Comparison of ENCODE assay signal across 7 cellular contexts in genomic region chr12:105331805-105332251, GRCh38. TPM values are rescaled to one million over a fixed set of nuclear protein-coding genes. Genes with fewer than 3 reads are reported as not detected.
DNase-seq lines count a peak whose midpoint lies in the region; ATAC-seq and TF ChIP-seq lines count a peak whose summit lies in the region.

No MANE protein-coding gene starts in this region.

- H4K20me1 ChIP-seq in GM23248 (ENCODE audit: insufficient read depth) = 0 out of 2 replicates have a peak, but pooled peaks cover 4% of the 10 kb centered on the region

- peaks cover 59% of the 10 kb centered on the region for H3K79me2 ChIP-seq in GM23248 (ENCODE audit: insufficient read depth)

- H3K9me3 ChIP-seq in GM23248 (ENCODE audit: low read depth) = no peaks in the 10 kb centered on the region
- H3K9me3 ChIP-seq in SJSA1 (replicated peaks) = no peaks in the 10 kb centered on the region
- H3K9me3 ChIP-seq in gastrocnemius medialis = no peaks in the 10 kb centered on the region

- TF ChIP-seq CTCF in endothelial cell (IDR thresholded peaks at IDR 0.05; ENCODE audit: unreplicated experiment) (no peak), gastrocnemius medialis (IDR thresholded peaks at IDR 0.05 in 4 of 5, conservative IDR thresholded peaks at IDR 0.05 in 1 of 5) (no peak)

- H3K27me3 Mint-ChIP-seq in endothelial cell (ENCODE audit: unreplicated experiment) = peaks cover 4% of the 10 kb centered on the region

- peak overlapping the region; percentile 95 for H3K4me2 ChIP-seq in GM23248 (ENCODE audit: unreplicated experiment)

- 29 to 38% methylated on average over 8 of the region's 8 CpGs for WGBS in GM23248 (ENCODE audit: low coverage in 1 of 2, low lambda C conversion rate in 2 of 2, missing lambda C conversion rate in 2 of 2), 2 experiments

- no peaks in the 10 kb centered on the region for H3K9me2 ChIP-seq in GM23248 (ENCODE audit: insufficient read depth)

- intact Hi-C loops in gastrocnemius medialis (cut with DNase I; ENCODE audit: low total_unique reads) = loop anchor here (5.0 kb wide), 1 partner anchor 95 kb away; the partner anchor contains the start of gene APPL2

- ATAC-seq in gastrocnemius medialis (peak in 1 of 2 donors; percentile 13), HG03442 (IDR thresholded peaks at IDR 0.05; ENCODE audit: unreplicated experiment) (no peak), HG03460 (IDR thresholded peaks at IDR 0.05; ENCODE audit: unreplicated experiment) (no peak)

- H3K36me3 Mint-ChIP-seq in endothelial cell (ENCODE audit: low read depth, unreplicated experiment) = peaks cover 4% of the 10 kb centered on the region

- peak overlapping the region; percentile 85 for H3K9ac ChIP-seq in GM23248

- H3K4me1 Mint-ChIP-seq in endothelial cell (ENCODE audit: unreplicated experiment) = peaks cover 37% of the 10 kb centered on the region

- H3K9me3 Mint-ChIP-seq in endothelial cell (ENCODE audit: unreplicated experiment) = no peaks in the 10 kb centered on the region

- DNase-seq in GM23248 = peak; percentile 45
- peak in 1 of 2 experiments; percentile 32 for DNase-seq in SJSA1 (ENCODE audit: low read depth in 1 of 2, low spot score in 2 of 2)
- no peak for DNase-seq in endothelial cell (ENCODE audit: low spot score)
- no peak for DNase-seq in gastrocnemius medialis
- no peak for DNase-seq in NCI-H2171 treated with DMSO at 0.1 percent for 48 hours (lab: John Stamatoyannopoulos, UW)

- no peak for TF ChIP-seq POLR2A in gastrocnemius medialis (IDR thresholded peaks at IDR 0.05)

- no peaks in the 10 kb centered on the region for H3K27me3 ChIP-seq in GM23248 (replicated peaks; ENCODE audit: insufficient read depth)
- no peaks in the 10 kb centered on the region for H3K27me3 ChIP-seq in SJSA1 (replicated peaks)
- H3K27me3 ChIP-seq in gastrocnemius medialis = no peaks in the 10 kb centered on the region

- peak overlapping the region; percentile 89 for H3K4me3 Mint-ChIP-seq in endothelial cell (ENCODE audit: unreplicated experiment)

- H3K4me3 ChIP-seq in GM23248 = peak overlapping the region; percentile 92
- H3K4me3 ChIP-seq in SJSA1 = peak overlapping the region; percentile 91
- H3K4me3 ChIP-seq in gastrocnemius medialis = peak overlapping the region in 2 of 4 donors; percentile 64 to 69

- H3K27ac ChIP-seq in GM23248 = peak overlapping the region; percentile 62
- H3K27ac ChIP-seq in SJSA1 = no peak overlapping the region
- H3K27ac ChIP-seq in gastrocnemius medialis = peak overlapping the region in 3 of 4 donors; percentile 19 to 49 (median 24)

- peaks cover 75% of the 10 kb centered on the region for H3F3A ChIP-seq in GM23248 (ENCODE audit: insufficient read depth)

- no peak overlapping the region for H3K27ac Mint-ChIP-seq in endothelial cell (ENCODE audit: unreplicated experiment)

- H3K36me3 ChIP-seq in GM23248 (ENCODE audit: low read depth) (no peaks in the 10 kb centered on the region; the same call in 1 of the 2 replicates), SJSA1 (peaks cover 10% of the 10 kb centered on the region), gastrocnemius medialis (no peaks in the 10 kb centered on the region)

- in situ Hi-C loops in GM23248 (cut with MboI) (no loop called here), gastrocnemius medialis (cut with MboI; ENCODE audit: low sequenced_read_pairs in 4 of 4) (no loop called here)

- no peak overlapping the region; the same call in 1 of the 2 replicates for H2AFZ ChIP-seq in GM23248

- H3K4me1 ChIP-seq in GM23248 (ENCODE audit: insufficient read depth) (peaks cover 52% of the 10 kb centered on the region), SJSA1 (replicated peaks) (peaks cover 63% of the 10 kb centered on the region), gastrocnemius medialis (peaks cover 8 to 9% of the 10 kb centered on the region in 2 donors)

RNA-seq across cellular contexts. Expression of gene C12orf75, which starts 1.3 kb away (rescaled TPM):
- 313 and 349 TPM in 2 replicates for total RNA-seq in GM23248 (2014; rRNA removed; shearing (Covaris generic))
- 590 and 607 TPM in 2 replicates for polyA plus RNA-seq in GM23248 (2016; fragmentation: Nextera tagmentation; extraction: Ambion mirVana)
- total RNA-seq in SJSA1 (2014; rRNA removed; shearing (Covaris generic)) = 277 and 288 TPM in 2 replicates
- total RNA-seq in endothelial cell (ENCODE audit: unreplicated experiment) = 24.0 TPM
- total RNA-seq in gastrocnemius medialis = 10 to 100 TPM in 3 of 4 donors, 1 to 10 TPM in 1; 4.3 to 73.0 (median 17.3) TPM
